In the genomic region with DNA sequence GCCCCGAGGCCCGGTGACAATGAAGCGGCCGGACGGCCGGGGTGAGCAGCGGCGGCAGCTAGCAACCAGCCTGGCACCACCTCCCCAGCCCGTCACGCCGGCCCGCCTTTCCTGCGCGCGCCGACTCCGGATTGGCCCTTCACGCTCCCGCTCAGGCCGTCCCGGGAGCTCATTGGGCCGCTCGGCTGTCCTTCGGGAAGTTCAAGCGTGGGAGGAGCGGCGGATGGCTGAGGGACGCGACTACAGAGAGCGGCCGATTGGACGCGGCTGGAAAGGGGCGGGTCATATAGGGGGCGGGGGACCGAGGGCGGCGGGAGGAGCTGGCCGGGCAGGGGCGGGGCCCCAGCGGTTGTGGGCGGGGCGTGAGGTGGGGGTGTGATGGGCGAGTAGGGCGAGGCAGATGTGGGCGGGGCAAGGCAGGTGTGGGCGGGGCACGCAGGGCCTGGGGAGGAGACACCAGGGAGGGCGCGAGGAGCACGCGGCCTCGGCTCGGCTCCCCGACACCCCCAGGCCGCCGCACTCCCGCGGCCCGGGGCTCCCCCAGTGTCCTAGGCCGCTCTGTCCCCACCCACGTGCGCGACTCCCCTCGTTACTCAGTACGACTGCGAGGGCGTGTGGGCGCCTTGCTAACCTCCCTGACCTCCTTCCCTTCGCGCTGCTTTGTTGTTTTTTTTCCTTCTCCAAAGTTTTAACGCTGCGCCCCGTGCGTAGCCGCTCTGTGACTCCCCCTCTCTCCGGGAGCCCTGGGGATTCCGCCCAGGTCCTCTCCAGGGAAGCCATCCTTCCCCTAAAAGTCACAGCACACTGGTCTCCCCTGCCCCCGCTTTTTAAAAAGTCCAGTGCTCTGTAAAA, we compare ENCODE assay signal across 1 cellular context.
A peak's percentile ranks its signal among the peaks of the same experiment; 100 is the strongest.
TF ChIP-seq lines count a peak whose summit lies in the region.

Gene CEP131 (minus strand): TSS at position 60 of the 852 bp plus-strand sequence. CDS start 2,909 bp downstream, outside the sequence.

TF ChIP-seq in K562, 482 proteins besides CTCF, POLR2A, EP300 and RAD21 (continued from another document and continues in another):
- TF ChIP-seq ZNF318 (IDR thresholded peaks at IDR 0.05; ENCODE audit: borderline replicate concordance in 1 of 2, low read depth in 1 of 2) (no peak), RFX1 (IDR thresholded peaks at IDR 0.05) (peak; percentile 49; the same call in 1 of the 2 replicates), MTA3 (IDR thresholded peaks at IDR 0.05; ENCODE audit: borderline replicate concordance) (peak; percentile 22; the same call in 1 of the 2 replicates), CC2D1A (IDR thresholded peaks at IDR 0.05) (no peak), FOXA1 (IDR thresholded peaks at IDR 0.05; ENCODE audit: borderline replicate concordance) (no peak), CHAMP1 (IDR thresholded peaks at IDR 0.05) (no peak), COPS2 (conservative IDR thresholded peaks at IDR 0.05) (no peak), DPF2 (IDR thresholded peaks at IDR 0.05) (peak; percentile 63; the same call in 1 of the 2 replicates), ZNF146 (CRISPR knock-in tag; IDR thresholded peaks at IDR 0.05; ENCODE audit: unreplicated experiment) (no peak), ZNF75A (CRISPR knock-in tag; IDR thresholded peaks at IDR 0.05) (no peak), BCLAF1 (IDR thresholded peaks at IDR 0.05; ENCODE audit: borderline replicate concordance in 1 of 2, control insufficient read depth in 1 of 2, low read depth in 2 of 2, low read length in 1 of 2) (no peak), SMAD2 (IDR thresholded peaks at IDR 0.05; ENCODE audit: low read depth, low read length) (no peak), CBFA2T2 (conservative IDR thresholded peaks at IDR 0.05) (no peak), ARID1B (IDR thresholded peaks at IDR 0.05) (no peak; the same call in 1 of the 2 replicates), SMC3 (conservative IDR thresholded peaks at IDR 0.05; ENCODE audit: insufficient read depth, low read depth, low read length) (no peak), TAF1 (IDR thresholded peaks at IDR 0.05; ENCODE audit: control insufficient read depth, extremely low read depth, insufficient read depth, low read length, severe bottlenecking) (peak; percentile 17), PYGO2 (tag; IDR thresholded peaks at IDR 0.05) (no peak), SRF (CRISPR knock-in tag; IDR thresholded peaks at IDR 0.05) (peak in 1 of 2 experiments; percentile 61; a peak in 1 of 4 replicates), HMGN3 (IDR thresholded peaks at IDR 0.05; ENCODE audit: borderline replicate concordance, extremely low read depth, insufficient read length, low read depth, low read length) (peak; percentile 45), CCAR2 (IDR thresholded peaks at IDR 0.05; ENCODE audit: low read depth, low read length) (no peak), HCFC1 (IDR thresholded peaks at IDR 0.05; ENCODE audit: low read depth, low read length) (no peak), MAFF (IDR thresholded peaks at IDR 0.05; ENCODE audit: low read length) (no peak), ZNF280A (IDR thresholded peaks at IDR 0.05; ENCODE audit: low read depth, partially characterized antibody) (no peak), ESRRA (IDR thresholded peaks at IDR 0.05; ENCODE audit: borderline replicate concordance, low read depth) (no peak)
- TF ChIP-seq, protein P1, sequence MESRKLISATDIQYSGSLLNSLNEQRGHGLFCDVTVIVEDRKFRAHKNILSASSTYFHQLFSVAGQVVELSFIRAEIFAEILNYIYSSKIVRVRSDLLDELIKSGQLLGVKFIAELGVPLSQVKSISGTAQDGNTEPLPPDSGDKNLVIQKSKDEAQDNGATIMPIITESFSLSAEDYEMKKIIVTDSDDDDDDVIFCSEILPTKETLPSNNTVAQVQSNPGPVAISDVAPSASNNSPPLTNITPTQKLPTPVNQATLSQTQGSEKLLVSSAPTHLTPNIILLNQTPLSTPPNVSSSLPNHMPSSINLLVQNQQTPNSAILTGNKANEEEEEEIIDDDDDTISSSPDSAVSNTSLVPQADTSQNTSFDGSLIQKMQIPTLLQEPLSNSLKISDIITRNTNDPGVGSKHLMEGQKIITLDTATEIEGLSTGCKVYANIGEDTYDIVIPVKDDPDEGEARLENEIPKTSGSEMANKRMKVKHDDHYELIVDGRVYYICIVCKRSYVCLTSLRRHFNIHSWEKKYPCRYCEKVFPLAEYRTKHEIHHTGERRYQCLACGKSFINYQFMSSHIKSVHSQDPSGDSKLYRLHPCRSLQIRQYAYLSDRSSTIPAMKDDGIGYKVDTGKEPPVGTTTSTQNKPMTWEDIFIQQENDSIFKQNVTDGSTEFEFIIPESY (CRISPR knock-in tag; IDR thresholded peaks at IDR 0.05) = no peak
- TF ChIP-seq, protein P2, sequence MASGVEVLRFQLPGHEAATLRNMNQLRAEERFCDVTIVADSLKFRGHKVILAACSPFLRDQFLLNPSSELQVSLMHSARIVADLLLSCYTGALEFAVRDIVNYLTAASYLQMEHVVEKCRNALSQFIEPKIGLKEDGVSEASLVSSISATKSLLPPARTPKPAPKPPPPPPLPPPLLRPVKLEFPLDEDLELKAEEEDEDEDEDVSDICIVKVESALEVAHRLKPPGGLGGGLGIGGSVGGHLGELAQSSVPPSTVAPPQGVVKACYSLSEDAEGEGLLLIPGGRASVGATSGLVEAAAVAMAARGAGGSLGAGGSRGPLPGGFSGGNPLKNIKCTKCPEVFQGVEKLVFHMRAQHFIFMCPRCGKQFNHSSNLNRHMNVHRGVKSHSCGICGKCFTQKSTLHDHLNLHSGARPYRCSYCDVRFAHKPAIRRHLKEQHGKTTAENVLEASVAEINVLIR (CRISPR knock-in tag; IDR thresholded peaks at IDR 0.05) = peak; percentile 70; the same call in 1 of the 2 replicates
- TF ChIP-seq, protein P3, sequence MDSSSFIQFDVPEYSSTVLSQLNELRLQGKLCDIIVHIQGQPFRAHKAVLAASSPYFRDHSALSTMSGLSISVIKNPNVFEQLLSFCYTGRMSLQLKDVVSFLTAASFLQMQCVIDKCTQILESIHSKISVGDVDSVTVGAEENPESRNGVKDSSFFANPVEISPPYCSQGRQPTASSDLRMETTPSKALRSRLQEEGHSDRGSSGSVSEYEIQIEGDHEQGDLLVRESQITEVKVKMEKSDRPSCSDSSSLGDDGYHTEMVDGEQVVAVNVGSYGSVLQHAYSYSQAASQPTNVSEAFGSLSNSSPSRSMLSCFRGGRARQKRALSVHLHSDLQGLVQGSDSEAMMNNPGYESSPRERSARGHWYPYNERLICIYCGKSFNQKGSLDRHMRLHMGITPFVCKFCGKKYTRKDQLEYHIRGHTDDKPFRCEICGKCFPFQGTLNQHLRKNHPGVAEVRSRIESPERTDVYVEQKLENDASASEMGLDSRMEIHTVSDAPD (CRISPR knock-in tag; IDR thresholded peaks at IDR 0.05) = no peak
